Comparison of ENCODE assay signal across 8 cellular contexts in genomic region chr7:3399858-3400257, GRCh38.
DNase-seq lines count a peak whose midpoint lies in the region; ATAC-seq, FAIRE-seq and TF ChIP-seq lines count a peak whose summit lies in the region.

No MANE protein-coding gene starts in this region.

- DNase-seq in GM12891 (ENCODE audit: insufficient read length, low spot score): no peak
- DNase-seq in Kasumi-1 (lab: John Stamatoyannopoulos, UW): peak; percentile 5 to 19
- DNase-seq in astrocyte of the cerebellum (ENCODE audit: low read depth): no peak
- peak; percentile 55 for DNase-seq in mesenchymal stem cell
- DNase-seq in midbrain (lab: John Stamatoyannopoulos, UW): no peak
- no peak for DNase-seq in esophagus squamous epithelium (lab: John Stamatoyannopoulos, UW)

- H3K4me1 ChIP-seq in mesenchymal stem cell (ENCODE audit: control insufficient read depth, insufficient read depth, low read depth, low read length): no peaks in the 10 kb centered on the region
- peaks cover 0 to 9% (median 4%) of the 10 kb centered on the region in 3 donors for H3K4me1 ChIP-seq in esophagus squamous epithelium

- no peak overlapping the region for H2BK12ac ChIP-seq in mesenchymal stem cell (ENCODE audit: low read length in 2 of 2)

- 17% methylated on average over 2 of the region's 2 CpGs for WGBS in mesenchymal stem cell
- WGBS in esophagus squamous epithelium, 2 donors: 75 to 76% methylated on average over 1 to 2 of the region's 2 CpGs

- H3K79me1 ChIP-seq in mesenchymal stem cell (replicated peaks; ENCODE audit: low read length, poor library complexity, severe bottlenecking): peaks cover 5% of the 10 kb centered on the region

- H3K4ac ChIP-seq in mesenchymal stem cell (ENCODE audit: low read depth in 1 of 2, low read length in 2 of 2): no peak overlapping the region

- intact Hi-C loops in esophagus squamous epithelium (cut with DNase I): no loop called here

- H2AFZ ChIP-seq in mesenchymal stem cell (ENCODE audit: low read depth, low read length): no peak overlapping the region

- H3K27me3 ChIP-seq in mesenchymal stem cell (ENCODE audit: control insufficient read depth in 1 of 2, insufficient read depth in 1 of 2, low read length in 2 of 2) (no peaks in the 10 kb centered on the region), esophagus squamous epithelium (no peaks in the 10 kb centered on the region)

- no peak overlapping the region for H2BK5ac ChIP-seq in mesenchymal stem cell (ENCODE audit: low read depth, low read length, poor library complexity, severe bottlenecking)

- H3K9me3 ChIP-seq in mesenchymal stem cell (ENCODE audit: control insufficient read depth, low read length) (peaks cover 36% of the 10 kb centered on the region), esophagus squamous epithelium (peaks cover 0 to 9% (median 0%) of the 10 kb centered on the region in 3 donors)

- H3K18ac ChIP-seq in mesenchymal stem cell (ENCODE audit: low read depth in 1 of 2, low read length in 2 of 2): no peak overlapping the region

- no peak overlapping the region for H3K23ac ChIP-seq in mesenchymal stem cell (ENCODE audit: low read length in 2 of 2)

- no peak overlapping the region for H4K8ac ChIP-seq in mesenchymal stem cell (ENCODE audit: low read length)

- H3K4me3 ChIP-seq in astrocyte of the cerebellum (ENCODE audit: low read depth, low read length) (no peak overlapping the region), mesenchymal stem cell (ENCODE audit: insufficient read depth in 1 of 2, low read depth in 1 of 2, low read length in 2 of 2) (no peak overlapping the region), esophagus squamous epithelium (no peak overlapping the region)

- no peak overlapping the region for H2BK15ac ChIP-seq in mesenchymal stem cell (ENCODE audit: low read depth, poor library complexity, severe bottlenecking)

- H3K9ac ChIP-seq in mesenchymal stem cell (ENCODE audit: low read length): no peak overlapping the region

- in situ Hi-C loops in astrocyte of the cerebellum (cut with HindIII; ENCODE audit: low sequenced_read_pairs): no loop called here

- no peak overlapping the region for H2AK5ac ChIP-seq in mesenchymal stem cell (ENCODE audit: low read length, severe bottlenecking)

- H3K36me3 ChIP-seq in mesenchymal stem cell (ENCODE audit: control insufficient read depth in 1 of 2, insufficient read depth in 2 of 2, low read depth in 1 of 2, low read length in 2 of 2) (no peaks in the 10 kb centered on the region), esophagus squamous epithelium (no peaks in the 10 kb centered on the region)

- H3K27ac ChIP-seq in mesenchymal stem cell (ENCODE audit: low read length, poor library complexity, severe bottlenecking) (no peak overlapping the region), esophagus squamous epithelium (no peak overlapping the region)

- ATAC-seq in HG03457 (IDR thresholded peaks at IDR 0.05; ENCODE audit: unreplicated experiment) (no peak), HG02763 (IDR thresholded peaks at IDR 0.05; ENCODE audit: unreplicated experiment) (no peak)

- H4K91ac ChIP-seq in mesenchymal stem cell (ENCODE audit: low read length): no peak overlapping the region

- TF ChIP-seq CTCF in astrocyte of the cerebellum (IDR thresholded peaks at IDR 0.05; ENCODE audit: low read depth, low read length, missing control alignments) (peak; percentile 42), esophagus squamous epithelium (IDR thresholded peaks at IDR 0.05) (peak in 1 of 6 experiments; percentile 33)

- H3K14ac ChIP-seq in mesenchymal stem cell (ENCODE audit: low read length in 2 of 2): no peak overlapping the region

- FAIRE-seq in GM12891 (lab: Jason Lieb, UNC): peak; percentile 40

- H3K4me2 ChIP-seq in mesenchymal stem cell (ENCODE audit: low read length, poor library complexity, severe bottlenecking): no peak overlapping the region

- H2BK120ac ChIP-seq in mesenchymal stem cell (ENCODE audit: low read depth, low read length): no peak overlapping the region

- TF ChIP-seq POLR2A in GM12891 (IDR thresholded peaks at IDR 0.05; ENCODE audit: low read depth, low read length): no peak
- TF ChIP-seq POLR2A in esophagus squamous epithelium (IDR thresholded peaks at IDR 0.05): no peak

TF ChIP-seq in GM12891, 5 proteins besides CTCF, POLR2A, EP300 and RAD21:
- TF ChIP-seq TAF1 (IDR thresholded peaks at IDR 0.05; ENCODE audit: low read depth, low read length) (no peak), SPI1 (IDR thresholded peaks at IDR 0.05; ENCODE audit: low read depth, low read length) (0 out of 2 replicates have a peak, but pooled peaks have one; percentile 14)

Comparison
In these comparisons a context has a peak if more than half of its experiments do, and no peak if none do; other contexts are left out.
1. DNase-seq: peak in Kasumi-1 (2 of 2) and mesenchymal stem cell (single experiment); none in GM12891 (single experiment), astrocyte of the cerebellum (single experiment), midbrain (single experiment) and esophagus squamous epithelium (single experiment).